Comparison of ENCODE assay signal across 8 cellular contexts in the genomic region with DNA sequence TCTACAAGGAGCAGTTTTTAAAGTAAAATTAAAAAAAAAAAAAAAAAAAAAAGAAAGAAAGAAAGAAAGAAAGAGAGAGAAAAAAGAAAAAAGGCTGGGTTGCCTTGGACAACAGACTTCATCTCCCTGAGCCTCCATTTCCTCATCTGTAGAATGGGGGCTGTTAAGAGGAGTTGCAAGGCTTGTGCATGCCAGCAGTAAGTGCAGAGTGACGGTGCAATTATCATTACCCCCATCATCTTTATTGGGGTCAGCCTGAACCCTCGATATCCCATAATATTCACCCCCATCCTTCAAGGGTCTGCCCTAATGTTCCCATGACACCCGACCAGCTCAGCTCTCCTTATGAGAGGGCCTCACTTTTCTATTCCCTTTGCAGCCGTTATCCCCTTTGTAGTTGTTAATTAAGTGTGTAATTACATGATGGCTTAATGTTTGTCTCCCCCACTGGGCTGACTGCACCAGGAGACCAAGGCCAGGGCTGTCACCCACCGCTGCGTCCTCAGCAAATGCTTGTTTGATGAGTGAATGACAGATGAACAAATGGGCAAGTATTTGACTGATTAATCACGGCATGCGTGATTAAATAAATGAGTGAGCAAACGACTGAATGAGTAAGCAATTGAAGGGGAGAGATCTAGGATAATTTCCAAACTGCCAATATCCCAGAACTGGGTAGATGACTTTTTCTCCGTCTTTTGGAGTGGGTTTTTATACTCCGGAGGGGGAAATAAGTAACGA. TPM values are rescaled to one million over a fixed set of nuclear protein-coding genes. Genes with fewer than 3 reads are reported as not detected.
DNase-seq lines count a peak whose midpoint lies in the region; ATAC-seq and TF ChIP-seq lines count a peak whose summit lies in the region.

No MANE protein-coding gene starts in this region.

- no peak for TF ChIP-seq CTCF in left ventricle myocardium inferior (IDR thresholded peaks at IDR 0.05; ENCODE audit: borderline replicate concordance)

- CTCF ChIA-PET in activated CD8-positive, alpha-beta T cell treated with anti-CD3 and anti-CD28 coated beads, Interleukin-2, amount 10 ng/mL, durations not matched to agents 7 days and 5 days (lab: Charles Lee), result interaction anchor here (0.7 to 11.5 kb wide), 42 partner anchors 9 to 425 kb away, joined by 3 to 455 read pairs (median 6); a partner anchor contains a TSS

- H3K4me1 ChIP-seq in left ventricle myocardium inferior, result peaks cover 14% of the 10 kb centered on the region

- peak overlapping the region; percentile 96 for H3K27ac Mint-ChIP-seq in activated CD8-positive, alpha-beta T cell treated with anti-CD3 and anti-CD28 coated beads, Interleukin-2, amount 10 ng/mL, durations not matched to agents 7 days and 5 days

- H3K4me3 Mint-ChIP-seq in activated CD8-positive, alpha-beta T cell treated with anti-CD3 and anti-CD28 coated beads, Interleukin-2, amount 10 ng/mL, durations not matched to agents 7 days and 5 days, result peak overlapping the region; percentile 53

- H3K27me3 ChIP-seq in left ventricle myocardium inferior (ENCODE audit: low read depth), result peaks cover 16% of the 10 kb centered on the region

- H3K27me3 Mint-ChIP-seq in activated CD8-positive, alpha-beta T cell treated with anti-CD3 and anti-CD28 coated beads, Interleukin-2, amount 10 ng/mL, durations not matched to agents 7 days and 5 days (ENCODE audit: low read depth), result peaks cover 23% of the 10 kb centered on the region

- H3K36me3 Mint-ChIP-seq in activated CD8-positive, alpha-beta T cell treated with anti-CD3 and anti-CD28 coated beads, Interleukin-2, amount 10 ng/mL, durations not matched to agents 7 days and 5 days (ENCODE audit: low read depth), result no peaks in the 10 kb centered on the region

- peaks cover 34% of the 10 kb centered on the region for H3K4me1 Mint-ChIP-seq in activated CD8-positive, alpha-beta T cell treated with anti-CD3 and anti-CD28 coated beads, Interleukin-2, amount 10 ng/mL, durations not matched to agents 7 days and 5 days (ENCODE audit: low read depth)

- ATAC-seq in HG03565 (IDR thresholded peaks at IDR 0.05; ENCODE audit: unreplicated experiment), result peak; percentile 8
- ATAC-seq in activated CD8-positive, alpha-beta T cell treated with anti-CD3 and anti-CD28 coated beads, Interleukin-2, amount 10 ng/mL, durations not matched to agents 7 days and 5 days, result no peak
- no peak for ATAC-seq in GM21360 (IDR thresholded peaks at IDR 0.05; ENCODE audit: unreplicated experiment)
- no peak for ATAC-seq in HG03025 (IDR thresholded peaks at IDR 0.05; ENCODE audit: low FRiP score, unreplicated experiment)

- H3K9me3 Mint-ChIP-seq in activated CD8-positive, alpha-beta T cell treated with anti-CD3 and anti-CD28 coated beads, Interleukin-2, amount 10 ng/mL, durations not matched to agents 7 days and 5 days (ENCODE audit: insufficient read depth), result no peaks in the 10 kb centered on the region

- intact Hi-C loops in left ventricle myocardium inferior (cut with micrococcal nuclease), result loop anchor here (1.0 kb wide), 1 partner anchor 39 kb away; no protein-coding TSS in a partner anchor

- H3K36me3 ChIP-seq in left ventricle myocardium inferior, result no peaks in the 10 kb centered on the region

- no peaks in the 10 kb centered on the region for H3K9me3 ChIP-seq in left ventricle myocardium inferior (replicated peaks)

- H3K4me3 ChIP-seq in left ventricle myocardium inferior (peak overlapping the region; percentile 70), skin epidermis (peak overlapping the region; percentile 19 to 50 (median 40))

- DNase-seq in ELR (ENCODE audit: low read depth) (peak; percentile 89), left ventricle myocardium inferior (no peak), NCI-H1694 treated with DMSO at 0.1 percent for 48 hours (lab: John Stamatoyannopoulos, UW) (no peak)
- DNase-seq in activated CD8-positive, alpha-beta T cell treated with anti-CD3 and anti-CD28 coated beads, Interleukin-2, amount 10 ng/mL, durations not matched to agents 7 days and 5 days, result no peak

- H3K27ac ChIP-seq in left ventricle myocardium inferior (replicated peaks), result peak overlapping the region; percentile 98
- H3K27ac ChIP-seq in skin epidermis, result peak overlapping the region in 20 of 21 experiments; percentile 71 to 100 (median 95)

- POLR2A ChIA-PET in activated CD8-positive, alpha-beta T cell treated with anti-CD3 and anti-CD28 coated beads, Interleukin-2, amount 10 ng/mL, durations not matched to agents 7 days and 5 days (lab: Charles Lee), result interaction anchor here (0.7 to 1.8 kb wide), 10 partner anchors 8 to 164 kb away, joined by 3 to 35 read pairs (median 5); no protein-coding TSS in a partner anchor

RNA-seq across cellular contexts. Expression of a gene that starts 10.1 kb away (rescaled TPM):
- total RNA-seq in activated CD8-positive, alpha-beta T cell treated with anti-CD3 and anti-CD28 coated beads, Interleukin-2, amount 10 ng/mL, durations not matched to agents 7 days and 5 days, result 100 to 1,000 TPM; 154 to 172 TPM
- 0.33 TPM for total RNA-seq in left ventricle myocardium inferior

RNA-seq across cellular contexts. Expression of a gene that starts 19.0 kb away (rescaled TPM):
- 1 to 10 TPM; 2.0 to 3.4 TPM for total RNA-seq in activated CD8-positive, alpha-beta T cell treated with anti-CD3 and anti-CD28 coated beads, Interleukin-2, amount 10 ng/mL, durations not matched to agents 7 days and 5 days
- 19.1 TPM for total RNA-seq in left ventricle myocardium inferior

RNA-seq across cellular contexts. Expression of a gene that starts 20.4 kb away (rescaled TPM):
- 1 to 10 TPM; 1.6 to 3.2 TPM for total RNA-seq in activated CD8-positive, alpha-beta T cell treated with anti-CD3 and anti-CD28 coated beads, Interleukin-2, amount 10 ng/mL, durations not matched to agents 7 days and 5 days
- 0.19 TPM for total RNA-seq in left ventricle myocardium inferior

RNA-seq across cellular contexts. Expression of a gene that starts 29.4 kb away (rescaled TPM):
- 100 to 1,000 TPM; 215 to 222 TPM for total RNA-seq in activated CD8-positive, alpha-beta T cell treated with anti-CD3 and anti-CD28 coated beads, Interleukin-2, amount 10 ng/mL, durations not matched to agents 7 days and 5 days
- total RNA-seq in left ventricle myocardium inferior, result 32.8 TPM

RNA-seq across cellular contexts. Expression of a gene that starts 54.2 kb away (rescaled TPM):
- 10 to 100 TPM; 57.5 to 64.8 TPM for total RNA-seq in activated CD8-positive, alpha-beta T cell treated with anti-CD3 and anti-CD28 coated beads, Interleukin-2, amount 10 ng/mL, durations not matched to agents 7 days and 5 days
- total RNA-seq in left ventricle myocardium inferior, result 108 TPM

Comparison
In these comparisons a context has a peak if more than half of its experiments do, and no peak if none do; other contexts are left out.
1. RNA of a gene that starts 10.1 kb away (total RNA-seq): 154 to 172 TPM in activated CD8-positive, alpha-beta T cell treated with anti-CD3 and anti-CD28 coated beads, Interleukin-2, amount 10 ng/mL, durations not matched to agents 7 days and 5 days; 0.33 TPM in left ventricle myocardium inferior (single experiment); every median in the first group is over 100 times any median in the second.